In the genomic region with DNA sequence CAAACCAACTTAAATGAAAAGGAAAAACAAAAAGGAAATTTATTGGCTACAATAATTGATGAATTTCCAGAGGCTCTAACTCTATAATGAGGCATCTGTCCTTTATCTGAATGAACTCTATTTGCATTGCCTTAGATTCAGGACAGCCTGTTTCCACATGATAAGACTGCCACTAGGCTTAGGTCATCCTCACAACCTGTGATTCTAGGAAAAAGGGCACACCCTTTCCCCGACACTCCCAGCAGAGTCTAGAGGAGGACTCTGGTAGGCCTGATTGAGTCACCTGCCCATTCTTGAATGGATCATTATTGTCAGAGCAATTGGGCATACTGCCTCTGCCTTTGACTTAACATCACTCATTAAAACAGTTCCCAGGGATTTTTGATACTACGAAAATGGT, we compare ENCODE assay signal across 15 cellular contexts.
"Had no signal": no experiment of that assay in that cellular context is flagged by ENCODE, and none has a peak within 500 bp of the region (broad histone marks: within the 10 kb centered on the region; RNA-seq: fewer than 3 reads in every experiment).

No MANE protein-coding gene starts in this region.

- H3K27ac ChIP-seq: brain microvascular endothelial cell, dorsolateral prefrontal cortex, gastrocnemius medialis, heart right ventricle, right atrium auricular region, thyroid gland, uterus had no signal

- H3K36me3 ChIP-seq: brain microvascular endothelial cell, gastrocnemius medialis, right atrium auricular region, thyroid gland, uterus had no signal

- H3K4me3 Mint-ChIP-seq: activated naive CD8-positive, alpha-beta T cell treated with anti-CD3 and anti-CD28 coated beads for 36 hours; activated T-cell treated with anti-CD3 and anti-CD28 coated beads, Interleukin-2, amount 50 U/mL, for 4 hours; naive thymus-derived CD8-positive, alpha-beta T cell; stimulated activated effector memory CD8-positive, alpha-beta T cell treated with anti-CD3 and anti-CD28 coated beads, Interleukin-12 subunit alpha, Interleukin-12 subunit beta, amount 100 ng/mL, for 72 hours had no signal

- H3K27me3 Mint-ChIP-seq: activated naive CD8-positive, alpha-beta T cell treated with anti-CD3 and anti-CD28 coated beads for 36 hours had no signal

- H3K4me2 ChIP-seq: smooth muscle cell had no signal

- H3K9me3 Mint-ChIP-seq: activated naive CD8-positive, alpha-beta T cell treated with anti-CD3 and anti-CD28 coated beads for 36 hours; activated T-cell treated with anti-CD3 and anti-CD28 coated beads, Interleukin-2, amount 50 U/mL, for 4 hours had no signal

- H3K9me3 ChIP-seq: gastrocnemius medialis, heart right ventricle, right atrium auricular region, thyroid gland, uterus had no signal

- ATAC-seq: activated CD4-positive, CD25-positive, alpha-beta regulatory T cell treated with anti-CD3 and anti-CD28 coated beads, Interleukin-2, amount 50 U/mL, for 24 hours; activated T-cell treated with anti-CD3 and anti-CD28 coated beads, Interleukin-2, amount 50 U/mL, for 4 hours; gastrocnemius medialis; naive thymus-derived CD8-positive, alpha-beta T cell; stimulated activated effector memory CD8-positive, alpha-beta T cell treated with anti-CD3 and anti-CD28 coated beads, Interleukin-12 subunit alpha, Interleukin-12 subunit beta, amount 100 ng/mL, for 72 hours had no signal

- H3K27ac Mint-ChIP-seq: activated naive CD8-positive, alpha-beta T cell treated with anti-CD3 and anti-CD28 coated beads for 36 hours; naive thymus-derived CD8-positive, alpha-beta T cell; stimulated activated effector memory CD8-positive, alpha-beta T cell treated with anti-CD3 and anti-CD28 coated beads, Interleukin-12 subunit alpha, Interleukin-12 subunit beta, amount 100 ng/mL, for 72 hours had no signal

- H3K4me1 ChIP-seq: gastrocnemius medialis, heart right ventricle, right atrium auricular region, thyroid gland, uterus had no signal

- DNase-seq: activated gamma-delta T cell treated with Interleukin-2 at 50 U/mL for 16 hours; activated naive CD8-positive, alpha-beta T cell treated with anti-CD3 and anti-CD28 coated beads for 36 hours; activated T-cell treated with anti-CD3 and anti-CD28 coated beads, Interleukin-2, amount 50 U/mL, for 4 hours; brain microvascular endothelial cell; dorsolateral prefrontal cortex; gastrocnemius medialis; heart right ventricle; naive thymus-derived CD8-positive, alpha-beta T cell; thyroid gland; uterus had no signal

- H3K4me1 Mint-ChIP-seq: activated naive CD8-positive, alpha-beta T cell treated with anti-CD3 and anti-CD28 coated beads for 36 hours; naive thymus-derived CD8-positive, alpha-beta T cell; stimulated activated effector memory CD8-positive, alpha-beta T cell treated with anti-CD3 and anti-CD28 coated beads, Interleukin-12 subunit alpha, Interleukin-12 subunit beta, amount 100 ng/mL, for 72 hours had no signal

- H3K4me3 ChIP-seq: dorsolateral prefrontal cortex, gastrocnemius medialis, heart right ventricle, lung, right atrium auricular region, smooth muscle cell, thyroid gland, uterus had no signal

- H3K36me3 Mint-ChIP-seq: activated naive CD8-positive, alpha-beta T cell treated with anti-CD3 and anti-CD28 coated beads for 36 hours; stimulated activated effector memory CD8-positive, alpha-beta T cell treated with anti-CD3 and anti-CD28 coated beads, Interleukin-12 subunit alpha, Interleukin-12 subunit beta, amount 100 ng/mL, for 72 hours had no signal

- H3K27me3 ChIP-seq: brain microvascular endothelial cell, gastrocnemius medialis, heart right ventricle, right atrium auricular region, thyroid gland, uterus had no signal
